In the genomic region with DNA sequence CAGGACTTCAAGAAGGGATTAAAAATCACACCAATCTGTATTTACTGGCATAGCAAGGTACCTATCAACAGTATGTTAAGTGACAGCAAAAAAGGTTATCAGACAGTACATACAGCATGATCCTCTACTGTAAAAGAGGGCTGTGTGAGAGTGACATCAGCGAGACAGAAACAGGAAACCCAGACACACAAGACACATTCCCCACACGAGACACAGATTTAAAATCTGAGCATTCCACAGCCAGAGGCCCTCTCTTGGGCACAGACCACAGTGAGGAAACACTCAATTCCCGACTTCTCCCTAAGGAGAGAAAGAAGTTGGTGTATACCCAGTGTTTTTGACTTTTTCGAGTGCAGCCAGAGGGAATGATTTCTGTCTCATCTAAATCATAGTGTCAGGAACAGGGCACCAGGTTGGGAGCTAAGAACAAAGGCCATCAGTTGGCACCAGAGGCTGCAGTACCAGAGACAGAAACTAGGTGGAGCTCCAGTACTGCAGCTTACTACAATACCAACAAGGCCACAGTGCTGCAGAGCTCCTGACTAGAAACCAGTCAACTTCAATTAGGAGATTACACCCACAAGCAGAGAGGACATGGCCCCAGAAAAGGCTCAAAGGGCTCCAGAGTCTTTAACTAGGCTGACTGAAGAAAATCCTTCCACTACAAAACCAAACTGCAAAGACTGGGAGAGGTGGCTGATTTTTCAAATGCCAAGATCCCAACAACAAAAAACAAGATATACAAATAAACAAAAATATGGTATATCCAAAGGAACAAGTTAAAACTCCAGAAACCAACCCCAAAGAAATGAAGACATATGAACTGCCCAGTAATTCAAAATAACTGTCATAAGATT, we compare ENCODE assay signal across 8 cellular contexts. TPM values are rescaled to one million over a fixed set of nuclear protein-coding genes. Genes with fewer than 3 reads are reported as not detected.
A peak's percentile ranks its signal among the peaks of the same experiment; 100 is the strongest.
DNase-seq lines count a peak whose midpoint lies in the region; ATAC-seq and TF ChIP-seq lines count a peak whose summit lies in the region.

No MANE protein-coding gene starts in this region.

- H3K4me3 ChIP-seq in colonic mucosa, result no peak overlapping the region
- H3K4me3 ChIP-seq in lower leg skin (ENCODE audit: low read depth, poor library complexity, severe bottlenecking), result no peak overlapping the region

- ATAC-seq in HG03571 (IDR thresholded peaks at IDR 0.05; ENCODE audit: unreplicated experiment) (peak; percentile 64), GM19023 (IDR thresholded peaks at IDR 0.05; ENCODE audit: unreplicated experiment) (no peak)

- peak overlapping the region in 1 of 2 donors; percentile 9 for H3K9ac ChIP-seq in colonic mucosa (ENCODE audit: low read depth in 2 of 2, low read length in 2 of 2)

- TF ChIP-seq POLR2A in lower leg skin (IDR thresholded peaks at IDR 0.05), result no peak

- TF ChIP-seq CTCF in GM12873 (IDR thresholded peaks at IDR 0.05; ENCODE audit: insufficient read depth, low read depth, low read length, missing control alignments) (peak; percentile 99), colonic mucosa (IDR thresholded peaks at IDR 0.05) (peak; percentile 98), lower leg skin (IDR thresholded peaks at IDR 0.05) (peak in 1 of 3 donors; percentile 85)

- no peaks in the 10 kb centered on the region for H3K27me3 ChIP-seq in colonic mucosa

- no peaks in the 10 kb centered on the region for H3K4me1 ChIP-seq in colonic mucosa

- WGBS in lower leg skin, 2 donors, result 21 to 26% methylated on average over 4 of the region's 4 CpGs

- no peak overlapping the region for H3K27ac ChIP-seq in colonic mucosa

- DNase-seq in NCI-H69 (lab: John Stamatoyannopoulos, UW) (peak; percentile 77), colonic mucosa (peak; percentile 89), lower leg skin (ENCODE audit: low spot score in 2 of 2) (peak; percentile 86 to 95)
- peak; percentile 74 to 87 for DNase-seq in activated CD4-positive, alpha-beta T cell treated with anti-CD3 and anti-CD28 coated beads for 4 hours
- peak; percentile 62 to 74 (median 64) for DNase-seq in stimulated activated CD4-positive, alpha-beta T cell treated with anti-CD3 and anti-CD28 coated beads, TNF-alpha, amount 100 ng/mL, for 48 hours (ENCODE audit: low read depth in 3 of 3)

- H3K36me3 ChIP-seq in colonic mucosa, result no peaks in the 10 kb centered on the region

- intact Hi-C loops in colonic mucosa (cut with DNase I) (loop anchor here (2.0 to 10.0 kb wide), 2 partner anchors 187 to 415 kb away; no protein-coding TSS in a partner anchor), lower leg skin (cut with DNase I; ENCODE audit: low total_unique reads) (loop anchor here (5.0 kb wide), 2 partner anchors 188 to 418 kb away; no protein-coding TSS in a partner anchor)

- H3K9me3 ChIP-seq in colonic mucosa, result no peaks in the 10 kb centered on the region

RNA-seq across cellular contexts. Expression of a gene that starts 41.0 kb away (rescaled TPM):
- total RNA-seq in colonic mucosa, result 10 to 100 TPM; 29.9 to 30.8 TPM
- 10 to 100 TPM; 38.1 to 52.0 (median 44.2) TPM for total RNA-seq in lower leg skin

RNA-seq across cellular contexts. Expression of a gene that starts 41.1 kb away (rescaled TPM):
- total RNA-seq in colonic mucosa, result 10 to 100 TPM; 23.5 to 27.1 TPM
- total RNA-seq in lower leg skin, result 10 to 100 TPM; 14.3 to 31.3 (median 29.0) TPM
